29 cellular contexts compared by ENCODE assay signal in the genomic region with DNA sequence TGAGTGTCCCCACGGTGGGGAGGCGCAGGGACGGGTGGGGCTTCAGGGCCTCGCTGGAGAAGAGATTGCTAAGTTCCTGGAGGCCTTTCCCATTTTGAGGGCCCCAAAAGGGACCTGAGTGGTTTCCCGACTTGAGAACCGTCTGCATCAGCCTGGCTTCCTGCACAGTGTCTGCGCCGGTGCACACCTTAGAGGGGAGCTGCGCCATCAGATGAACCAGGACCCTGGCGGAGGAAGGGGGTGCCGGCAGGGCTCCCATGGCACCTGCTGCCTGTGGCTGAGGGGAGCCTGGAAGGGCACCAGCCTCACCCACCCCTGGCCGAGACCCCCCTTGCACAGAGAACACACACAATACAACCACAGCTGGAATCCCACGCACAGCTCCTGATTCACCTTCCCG.
"Had no signal": no experiment of that assay in that cellular context is flagged by ENCODE, and none has a peak within 500 bp of the region (broad histone marks: within the 10 kb centered on the region; RNA-seq: fewer than 3 reads in every experiment).

No MANE protein-coding gene starts in this region.

- ATAC-seq: activated CD8-positive, alpha-beta T cell treated with anti-CD3 and anti-CD28 coated beads, Interleukin-2, amount 10 ng/mL, durations not matched to agents 7 days and 5 days; activated naive CD8-positive, alpha-beta T cell treated with anti-CD3 and anti-CD28 coated beads, Interleukin-2, amount 50 U/mL, for 24 hours; K562; PC-3 had no signal

- H3K4me1 ChIP-seq: Peyer's patch had no signal

- H3K4me1 Mint-ChIP-seq: activated naive CD4-positive, alpha-beta T cell treated with anti-CD3 and anti-CD28 coated beads, Interleukin-2, amount 10 ng/mL, durations not matched to agents 7 days and 5 days; activated naive CD8-positive, alpha-beta T cell treated with anti-CD3 and anti-CD28 coated beads, Interleukin-2, amount 50 U/mL, for 24 hours had no signal

- FAIRE-seq: K562 had no signal

- H3K4me3 Mint-ChIP-seq: activated CD8-positive, alpha-beta T cell treated with anti-CD3 and anti-CD28 coated beads, Interleukin-2, amount 10 ng/mL, durations not matched to agents 7 days and 5 days; activated naive CD4-positive, alpha-beta T cell treated with anti-CD3 and anti-CD28 coated beads, Interleukin-2, amount 10 ng/mL, durations not matched to agents 7 days and 5 days; activated naive CD8-positive, alpha-beta T cell; activated naive CD8-positive, alpha-beta T cell treated with anti-CD3 and anti-CD28 coated beads, Interleukin-2, amount 50 U/mL, for 24 hours; activated T-cell treated with anti-CD3 and anti-CD28 coated beads, Interleukin-2, amount 50 U/mL, for 24 hours had no signal

- H3K27ac ChIP-seq: brain microvascular endothelial cell, Peyer's patch, WERI-Rb-1 had no signal

- H3K27ac Mint-ChIP-seq: activated CD8-positive, alpha-beta T cell treated with anti-CD3 and anti-CD28 coated beads, Interleukin-2, amount 10 ng/mL, durations not matched to agents 7 days and 5 days; activated naive CD4-positive, alpha-beta T cell treated with anti-CD3 and anti-CD28 coated beads, Interleukin-2, amount 10 ng/mL, durations not matched to agents 7 days and 5 days; activated naive CD8-positive, alpha-beta T cell; activated naive CD8-positive, alpha-beta T cell treated with anti-CD3 and anti-CD28 coated beads, Interleukin-2, amount 50 U/mL, for 24 hours; activated T-cell treated with anti-CD3 and anti-CD28 coated beads, Interleukin-2, amount 50 U/mL, for 24 hours; activated T-helper 2 cell treated with anti-CD3 and anti-CD28 coated beads, Interferon-gamma antibody, Interleukin-2, Interleukin-4, amounts not matched to agents 10 μg/mL and 5 μg/mL and 100 μg/mL, durations not matched to agents 14 hours and 24 hours and 36 hours had no signal

- H3K27me3 ChIP-seq: brain microvascular endothelial cell, Peyer's patch had no signal

- H3K27me3 Mint-ChIP-seq: activated naive CD8-positive, alpha-beta T cell treated with anti-CD3 and anti-CD28 coated beads, Interleukin-2, amount 50 U/mL, for 24 hours had no signal

- H3K36me3 Mint-ChIP-seq: activated naive CD4-positive, alpha-beta T cell treated with anti-CD3 and anti-CD28 coated beads, Interleukin-2, amount 10 ng/mL, durations not matched to agents 7 days and 5 days; activated naive CD8-positive, alpha-beta T cell had no signal

- DNase-seq: activated CD4-positive, alpha-beta T cell treated with anti-CD3 and anti-CD28 coated beads for 1 hour; activated CD4-positive, alpha-beta T cell treated with anti-CD3 and anti-CD28 coated beads for 48 hours; activated CD4-positive, CD25-positive, alpha-beta regulatory T cell; activated CD8-positive, alpha-beta T cell treated with anti-CD3 and anti-CD28 coated beads, Interleukin-2, amount 10 ng/mL, durations not matched to agents 7 days and 5 days; activated naive CD4-positive, alpha-beta T cell treated with anti-CD3 and anti-CD28 coated beads, Interleukin-2, amount 10 ng/mL, durations not matched to agents 7 days and 5 days; activated naive CD8-positive, alpha-beta T cell treated with anti-CD3 and anti-CD28 coated beads, Interleukin-2, amount 50 U/mL, for 24 hours; activated T-cell treated with anti-CD3 and anti-CD28 coated beads, Interleukin-2, amount 50 U/mL, for 24 hours; anterior cingulate cortex; brain microvascular endothelial cell; central memory CD4-positive, alpha-beta T cell; NCI-H1092 treated with DMSO at 0.1 percent for 48 hours; NCI-H1417; NCI-H146; NCI-H187; NCI-H2029 treated with DMSO at 0.1 percent for 48 hours; NCI-H2107; NCI-H2171; NCI-H510A; NCI-H526; NCI-H748 treated with DMSO at 0.1 percent for 48 hours; NK-92 treated with Interleukin-12 subunit alpha and Interleukin-12 subunit beta, amount 100 ng/mL, for 24 hours; PC-3; Peyer's patch; RPMI8226; T1000; WERI-Rb-1 had no signal

- H3K4me3 ChIP-seq: K562, Peyer's patch had no signal

- H3K9me3 ChIP-seq: Peyer's patch had no signal

- H3K36me3 ChIP-seq: brain microvascular endothelial cell, Peyer's patch, WERI-Rb-1 had no signal

- H3K9me3 Mint-ChIP-seq: activated naive CD4-positive, alpha-beta T cell treated with anti-CD3 and anti-CD28 coated beads, Interleukin-2, amount 10 ng/mL, durations not matched to agents 7 days and 5 days; activated naive CD8-positive, alpha-beta T cell treated with anti-CD3 and anti-CD28 coated beads, Interleukin-2, amount 50 U/mL, for 24 hours; activated T-cell treated with anti-CD3 and anti-CD28 coated beads, Interleukin-2, amount 50 U/mL, for 24 hours; activated T-helper 2 cell treated with anti-CD3 and anti-CD28 coated beads, Interferon-gamma antibody, Interleukin-2, Interleukin-4, amounts not matched to agents 10 μg/mL and 5 μg/mL and 100 μg/mL, durations not matched to agents 14 hours and 24 hours and 36 hours had no signal
